In the genomic region with DNA sequence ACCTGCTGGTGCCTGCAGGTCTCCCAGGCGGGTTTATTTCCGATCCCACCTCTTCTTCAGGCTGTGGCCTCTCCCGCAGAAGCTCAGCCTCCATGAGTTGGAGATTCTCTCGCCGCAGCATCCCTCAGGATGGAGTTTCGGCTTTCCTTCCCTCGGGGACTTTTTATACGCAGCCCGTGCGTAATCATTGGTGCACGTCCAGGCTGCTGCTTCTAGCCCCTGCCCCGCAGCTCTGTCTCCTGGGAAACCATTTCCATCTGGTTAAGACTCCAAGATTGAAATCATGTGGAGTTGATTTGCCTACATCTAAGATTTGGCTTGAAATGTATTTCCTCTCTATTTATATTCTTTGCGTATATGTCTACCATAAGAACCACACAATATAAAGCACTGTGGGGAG, we compare ENCODE assay signal across 19 cellular contexts. TPM values are rescaled to one million over a fixed set of nuclear protein-coding genes. Genes with fewer than 3 reads are reported as not detected.
DNase-seq lines count a peak whose midpoint lies in the region; ATAC-seq and TF ChIP-seq lines count a peak whose summit lies in the region.
"Had no signal": no experiment of that assay in that cellular context is flagged by ENCODE, and none has a peak within 500 bp of the region (broad histone marks: within the 10 kb centered on the region; RNA-seq: fewer than 3 reads in every experiment).

No MANE protein-coding gene starts in this region.

- H3K36me3 Mint-ChIP-seq in activated CD8-positive, alpha-beta T cell treated with anti-CD3 and anti-CD28 coated beads for 36 hours (ENCODE audit: low read depth) = no peaks in the 10 kb centered on the region
- H3K36me3 Mint-ChIP-seq: CD8-positive, alpha-beta memory T cell; mesothelial cell of epicardium; WTC11 had no signal

- H3K4me3 Mint-ChIP-seq in activated CD8-positive, alpha-beta T cell treated with anti-CD3 and anti-CD28 coated beads for 36 hours = no peak overlapping the region
- H3K4me3 Mint-ChIP-seq: CD8-positive, alpha-beta memory T cell; mesothelial cell of epicardium; WTC11 had no signal

- H3K4me1 ChIP-seq in GM23248 (ENCODE audit: insufficient read depth) = peaks cover 41% of the 10 kb centered on the region
- H3K4me1 ChIP-seq in ascending aorta = peaks cover 0 to 5% of the 10 kb centered on the region in 2 donors
- no peaks in the 10 kb centered on the region for H3K4me1 ChIP-seq in left ventricle myocardium inferior
- H3K4me1 ChIP-seq: body of pancreas, gastroesophageal sphincter, spleen had no signal

- H3K9ac ChIP-seq in GM23248 = no peak overlapping the region

- no peaks in the 10 kb centered on the region for H3K36me3 ChIP-seq in GM23248 (ENCODE audit: low read depth)
- no peaks in the 10 kb centered on the region for H3K36me3 ChIP-seq in ascending aorta
- no peaks in the 10 kb centered on the region for H3K36me3 ChIP-seq in left ventricle myocardium inferior
- H3K36me3 ChIP-seq: gastroesophageal sphincter, spleen had no signal

- no peaks in the 10 kb centered on the region for H3K79me2 ChIP-seq in GM23248 (ENCODE audit: insufficient read depth)

- H3K4me1 Mint-ChIP-seq in activated CD8-positive, alpha-beta T cell treated with anti-CD3 and anti-CD28 coated beads for 36 hours (ENCODE audit: low read depth) = peaks cover 3% of the 10 kb centered on the region
- H3K4me1 Mint-ChIP-seq: CD8-positive, alpha-beta memory T cell; WTC11 had no signal

- peaks cover 16% of the 10 kb centered on the region for H3F3A ChIP-seq in GM23248 (ENCODE audit: insufficient read depth)

- no peak overlapping the region for H3K27ac ChIP-seq in GM23248
- no peak overlapping the region for H3K27ac ChIP-seq in ascending aorta
- H3K27ac ChIP-seq in left ventricle myocardium inferior (replicated peaks) = peak overlapping the region; percentile 11
- H3K27ac ChIP-seq: body of pancreas, gastroesophageal sphincter, spleen had no signal

- H3K9me3 ChIP-seq in GM23248 (ENCODE audit: low read depth) (no peaks in the 10 kb centered on the region), ascending aorta (no peaks in the 10 kb centered on the region), left ventricle myocardium inferior (replicated peaks) (no peaks in the 10 kb centered on the region)
- H3K9me3 ChIP-seq: body of pancreas, gastroesophageal sphincter, spleen had no signal

- CTCF ChIA-PET in activated CD8-positive, alpha-beta T cell treated with anti-CD3 and anti-CD28 coated beads for 36 hours (lab: Charles Lee) = interaction anchor here (1.0 to 1.8 kb wide), 2 partner anchors 9 to 33 kb away, joined by 3 to 5 read pairs; no protein-coding TSS in a partner anchor

- POLR2A ChIA-PET in activated CD8-positive, alpha-beta T cell treated with anti-CD3 and anti-CD28 coated beads for 36 hours (lab: Charles Lee) = no interaction called here

- H3K9me2 ChIP-seq in GM23248 (ENCODE audit: insufficient read depth) = no peaks in the 10 kb centered on the region

- H3K27me3 ChIP-seq in GM23248 (replicated peaks; ENCODE audit: insufficient read depth) = no peaks in the 10 kb centered on the region
- H3K27me3 ChIP-seq in ascending aorta = no peaks in the 10 kb centered on the region
- no peaks in the 10 kb centered on the region for H3K27me3 ChIP-seq in left ventricle myocardium inferior (ENCODE audit: low read depth)
- H3K27me3 ChIP-seq: body of pancreas, gastroesophageal sphincter, spleen had no signal

- H3K27ac Mint-ChIP-seq in activated CD8-positive, alpha-beta T cell treated with anti-CD3 and anti-CD28 coated beads for 36 hours = no peak overlapping the region
- H3K27ac Mint-ChIP-seq: CD8-positive, alpha-beta memory T cell; mesothelial cell of epicardium; WTC11 had no signal

- H4K20me1 ChIP-seq in GM23248 (ENCODE audit: insufficient read depth) = no peaks in the 10 kb centered on the region

- 7 to 14% methylated on average over 13 of the region's 13 CpGs for WGBS in GM23248 (ENCODE audit: low coverage in 1 of 2, low lambda C conversion rate in 2 of 2, missing lambda C conversion rate in 2 of 2), 2 experiments

- H3K27me3 Mint-ChIP-seq in activated CD8-positive, alpha-beta T cell treated with anti-CD3 and anti-CD28 coated beads for 36 hours = no peaks in the 10 kb centered on the region

- in situ Hi-C loops in GM23248 (cut with MboI) = no loop called here

- intact Hi-C loops in ascending aorta (cut with DNase I) (no loop called here), left ventricle myocardium inferior (cut with micrococcal nuclease) (no loop called here)
- intact Hi-C loops in activated CD8-positive, alpha-beta T cell treated with anti-CD3 and anti-CD28 coated beads for 36 hours (cut with micrococcal nuclease) = no loop called here

- peak overlapping the region; percentile 63 for H3K4me2 ChIP-seq in GM23248 (ENCODE audit: unreplicated experiment)

- no peaks in the 10 kb centered on the region for H3K9me3 Mint-ChIP-seq in activated CD8-positive, alpha-beta T cell treated with anti-CD3 and anti-CD28 coated beads for 36 hours
- H3K9me3 Mint-ChIP-seq: CD8-positive, alpha-beta memory T cell; mesothelial cell of epicardium; WTC11 had no signal

- ATAC-seq in HG03432 (IDR thresholded peaks at IDR 0.05; ENCODE audit: unreplicated experiment) = no peak
- ATAC-seq in activated CD8-positive, alpha-beta T cell treated with anti-CD3 and anti-CD28 coated beads for 36 hours = no peak
- ATAC-seq: body of pancreas, gastroesophageal sphincter, Panc1, WTC11 had no signal

- TF ChIP-seq CTCF in ascending aorta (IDR thresholded peaks at IDR 0.05) (no peak), left ventricle myocardium inferior (IDR thresholded peaks at IDR 0.05; ENCODE audit: borderline replicate concordance) (no peak)
- no peak for TF ChIP-seq CTCF in activated CD8-positive, alpha-beta T cell treated with anti-CD3 and anti-CD28 coated beads for 36 hours (IDR thresholded peaks at IDR 0.05)

- peak overlapping the region; percentile 52 for H3K4me3 ChIP-seq in GM23248
- peak overlapping the region; percentile 13 to 47 for H3K4me3 ChIP-seq in ascending aorta
- no peak overlapping the region for H3K4me3 ChIP-seq in left ventricle myocardium inferior
- H3K4me3 ChIP-seq: body of pancreas, gastroesophageal sphincter, spleen had no signal

- peak; percentile 77 for DNase-seq in GM23248
- peak in 1 of 2 donors; percentile 71 for DNase-seq in ascending aorta (ENCODE audit: low spot score in 2 of 2)
- peak; percentile 43 for DNase-seq in left ventricle myocardium inferior
- DNase-seq in superior temporal gyrus (ENCODE audit: extremely low spot score) = peak; percentile 58
- DNase-seq in iPS-NIHi11 (ENCODE audit: low spot score) = no peak
- DNase-seq in activated CD8-positive, alpha-beta T cell treated with anti-CD3 and anti-CD28 coated beads for 36 hours = no peak
- DNase-seq: CD8-positive, alpha-beta memory T cell; effector CD4-positive, alpha-beta T cell; GDM1; NCI-H1694; spleen; stimulated activated naive CD4-positive, alpha-beta T cell treated with Interleukin-2 at 50 U/mL for 16 hours; T-helper 1 cell had no signal

- peak overlapping the region; percentile 62 for H2AFZ ChIP-seq in GM23248

RNA-seq across cellular contexts. Expression of a gene that starts 46.7 kb away (rescaled TPM):
- total RNA-seq in GM23248 (2014; rRNA removed; shearing (Covaris generic)) = 6.3 and 10.9 TPM in 2 replicates
- 11.0 and 11.9 TPM in 2 replicates for polyA plus RNA-seq in GM23248 (2016; fragmentation: Nextera tagmentation; extraction: Ambion mirVana)
- total RNA-seq in ascending aorta (16.1 TPM), left ventricle myocardium inferior (8.4 TPM)
- total RNA-seq in activated CD8-positive, alpha-beta T cell treated with anti-CD3 and anti-CD28 coated beads for 36 hours = 1 to 10 TPM; 3.6 to 4.1 TPM
- polyA plus RNA-seq: CD8-positive, alpha-beta memory T cell had no signal

Comparison
In these comparisons a context has a peak if more than half of its experiments do, and no peak if none do; other contexts are left out.
1. DNase-seq: peak in GM23248 (single experiment), left ventricle myocardium inferior (single experiment) and superior temporal gyrus (single experiment); none in iPS-NIHi11 (single experiment) and activated CD8-positive, alpha-beta T cell treated with anti-CD3 and anti-CD28 coated beads for 36 hours (single experiment).